8 cellular contexts compared by ENCODE assay signal in the genomic region with DNA sequence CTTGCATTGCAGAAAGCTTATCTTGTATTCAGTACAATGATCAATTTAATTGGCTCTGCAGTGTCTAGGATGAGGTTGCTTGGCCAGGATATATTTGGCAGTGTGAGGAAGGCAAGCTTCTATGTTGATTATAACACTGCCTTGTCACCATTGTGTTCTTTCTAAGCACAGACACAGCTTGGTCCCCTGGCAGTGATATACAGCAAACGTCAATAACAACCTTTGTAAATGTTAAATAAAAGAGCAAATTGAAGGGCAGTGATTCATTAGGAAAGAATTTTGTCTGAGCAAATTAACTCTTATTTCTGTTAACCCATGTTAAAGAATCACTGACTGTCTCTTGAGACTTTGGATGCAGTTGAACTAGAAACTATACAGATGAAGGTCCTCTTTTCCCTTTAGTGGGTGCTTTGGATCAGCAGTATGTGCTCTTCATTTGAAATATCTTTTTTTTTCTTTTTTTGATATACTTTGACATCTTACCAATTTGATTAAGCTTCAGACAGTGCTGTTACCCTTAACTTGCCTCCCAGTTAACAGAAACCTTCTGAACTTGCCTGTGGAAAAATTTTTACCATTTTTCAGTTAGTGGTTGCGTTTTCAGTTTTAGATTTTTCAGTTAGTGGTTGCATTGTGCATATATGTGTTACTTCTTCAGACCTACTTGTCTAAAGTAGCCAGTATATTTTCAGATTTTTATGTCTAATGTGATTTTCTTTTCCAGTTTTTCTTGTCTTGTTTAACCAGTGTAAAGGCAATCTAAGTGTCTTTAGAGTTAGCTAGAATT.
DNase-seq lines count a peak whose midpoint lies in the region; ATAC-seq, FAIRE-seq and TF ChIP-seq lines count a peak whose summit lies in the region.

No MANE protein-coding gene starts in this region.

- H3K79me2 ChIP-seq in GM23248 (ENCODE audit: insufficient read depth) = peaks cover 86% of the 10 kb centered on the region
- no peaks in the 10 kb centered on the region for H3K79me2 ChIP-seq in PC-3 (ENCODE audit: low read length)

- in situ Hi-C loops in GM23248 (cut with MboI) = no loop called here

- H3K4me3 ChIP-seq in GM23248 (no peak overlapping the region), PC-3 (ENCODE audit: low read length) (no peak overlapping the region), epithelial cell of proximal tubule (ENCODE audit: low read depth, low read length) (no peak overlapping the region), pancreas (no peak overlapping the region)

- H3K27ac ChIP-seq in GM23248 (0 out of 2 replicates have a peak overlapping the region, but pooled peaks have one; percentile 2), PC-3 (ENCODE audit: low read length) (no peak overlapping the region), pancreas (no peak overlapping the region)

- no peaks in the 10 kb centered on the region for H3K9me3 ChIP-seq in GM23248 (ENCODE audit: low read depth)
- H3K9me3 ChIP-seq in PC-3 (ENCODE audit: low read length) = no peaks in the 10 kb centered on the region
- H3K9me3 ChIP-seq in pancreas = no peaks in the 10 kb centered on the region

- CTCF ChIA-PET in PC-3 (lab: Charles Lee) = no interaction called here

- TF ChIP-seq CTCF in PC-3 (conservative IDR thresholded peaks at IDR 0.05; ENCODE audit: low read depth, low read length) (no peak), epithelial cell of proximal tubule (conservative IDR thresholded peaks at IDR 0.05; ENCODE audit: low read depth, low read length) (no peak), pancreas (IDR thresholded peaks at IDR 0.05) (no peak)

- no TSS peak for BruUV-seq in PC-3 (replicated peaks; lab: Mats Ljungman, UMichigan)

- DNase-seq in GM23248 (peak; percentile 51), PC-3 (peak; percentile 48), epithelial cell of proximal tubule (ENCODE audit: low read depth) (peak; percentile 39), pancreas (no peak), retina (no peak)
- no peak for DNase-seq in effector CD8-positive, alpha-beta T cell (lab: John Stamatoyannopoulos, UW)

- no peak for FAIRE-seq in pancreas (lab: Jason Lieb, UNC)

- H3K4me2 ChIP-seq in GM23248 (ENCODE audit: unreplicated experiment) (peak overlapping the region; percentile 28), PC-3 (ENCODE audit: low read length) (0 out of 2 replicates have a peak overlapping the region, but pooled peaks have one; percentile 21)

- H3F3A ChIP-seq in GM23248 (ENCODE audit: insufficient read depth) (no peaks in the 10 kb centered on the region), PC-3 (ENCODE audit: low read length, unreplicated experiment) (no peaks in the 10 kb centered on the region)

- H3K36me3 ChIP-seq in GM23248 (ENCODE audit: low read depth) (no peaks in the 10 kb centered on the region), PC-3 (ENCODE audit: low read depth, low read length) (no peaks in the 10 kb centered on the region), pancreas (no peaks in the 10 kb centered on the region)

- H2AFZ ChIP-seq in GM23248 (no peak overlapping the region), PC-3 (ENCODE audit: low read length) (no peak overlapping the region)

- WGBS in GM23248 (ENCODE audit: low coverage in 1 of 2, low lambda C conversion rate in 2 of 2, missing lambda C conversion rate in 2 of 2), 2 experiments = 36 to 42% methylated on average over 2 of the region's 2 CpGs
- WGBS in pancreas, 2 donors = 49 to 50% methylated on average over 2 of the region's 2 CpGs

- POLR2A ChIA-PET in PC-3 (lab: Charles Lee; ENCODE audit: unreplicated experiment) = no interaction called here

- H3K9ac ChIP-seq in GM23248 (no peak overlapping the region), PC-3 (ENCODE audit: low read length) (no peak overlapping the region)

- ATAC-seq in PC-3 (peak; percentile 88), pancreas (peak; percentile 31 to 50 (median 44)), HG02588 (IDR thresholded peaks at IDR 0.05; ENCODE audit: unreplicated experiment) (no peak), HG03571 (IDR thresholded peaks at IDR 0.05; ENCODE audit: unreplicated experiment) (no peak)

- intact Hi-C loops in PC-3 (cut with micrococcal nuclease) (no loop called here), pancreas (cut with DNase I) (no loop called here)

- H3K4me1 ChIP-seq in GM23248 (ENCODE audit: insufficient read depth) = peaks cover 26% of the 10 kb centered on the region
- peaks cover 14% of the 10 kb centered on the region for H3K4me1 ChIP-seq in PC-3 (ENCODE audit: insufficient read depth, low read length)
- peaks cover 0 to 9% (median 0%) of the 10 kb centered on the region in 3 donors for H3K4me1 ChIP-seq in pancreas

- no peaks in the 10 kb centered on the region for H4K20me1 ChIP-seq in GM23248 (ENCODE audit: insufficient read depth)
- no peaks in the 10 kb centered on the region for H4K20me1 ChIP-seq in PC-3 (ENCODE audit: low read length)

- H3K27me3 ChIP-seq in GM23248 (replicated peaks; ENCODE audit: insufficient read depth) (no peaks in the 10 kb centered on the region), PC-3 (ENCODE audit: low read length) (no peaks in the 10 kb centered on the region), pancreas (no peaks in the 10 kb centered on the region)

- H3K9me2 ChIP-seq in GM23248 (ENCODE audit: insufficient read depth) (no peaks in the 10 kb centered on the region), PC-3 (replicated peaks; ENCODE audit: low read length) (no peaks in the 10 kb centered on the region)

Comparison
In these comparisons a context has a peak if more than half of its experiments do, and no peak if none do; other contexts are left out.
1. DNase-seq: peak in GM23248 (single experiment), PC-3 (single experiment) and epithelial cell of proximal tubule (single experiment); none in pancreas (0 of 6), effector CD8-positive, alpha-beta T cell (single experiment) and retina (single experiment).
2. ATAC-seq: peak in PC-3 (single experiment) and pancreas (4 of 4); none in HG02588 (single experiment) and HG03571 (single experiment).